In the genomic region with DNA sequence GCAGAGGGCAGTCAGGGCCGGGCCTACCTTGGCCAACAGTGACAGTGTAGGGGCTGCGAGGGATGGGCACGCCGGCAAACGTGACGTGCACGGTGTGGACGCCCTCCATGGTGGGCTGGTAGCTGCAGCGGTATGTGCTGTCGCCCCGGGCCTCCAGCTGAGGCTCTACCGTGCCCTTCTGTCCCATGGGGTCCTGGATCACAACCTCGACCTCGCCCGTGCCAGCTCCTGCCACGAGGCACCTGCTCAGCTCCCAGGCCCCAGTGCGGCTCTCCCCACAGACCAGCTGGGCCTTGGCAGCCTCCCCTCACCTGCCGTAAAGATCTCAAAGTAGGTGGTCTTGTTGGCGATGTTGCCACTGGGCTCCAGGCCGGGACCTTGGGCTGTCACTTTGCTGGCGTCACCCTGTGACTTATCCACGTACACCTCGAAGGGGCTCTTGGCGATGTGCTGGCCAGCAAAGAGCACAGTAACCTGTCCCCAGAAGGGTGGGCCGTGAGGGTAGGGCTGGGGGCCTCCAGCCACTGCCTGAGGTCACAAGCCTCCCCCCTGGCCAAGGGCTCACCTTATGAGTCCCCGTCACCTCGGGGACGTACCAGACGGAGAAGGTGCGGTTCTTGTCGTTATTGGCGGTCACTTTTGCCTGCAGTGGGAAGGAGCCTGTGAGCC, we compare ENCODE assay signal across 16 cellular contexts. TPM values are rescaled to one million over a fixed set of nuclear protein-coding genes. Genes with fewer than 3 reads are reported as not detected.
DNase-seq lines count a peak whose midpoint lies in the region; ATAC-seq and TF ChIP-seq lines count a peak whose summit lies in the region.
"Had no signal": no experiment of that assay in that cellular context is flagged by ENCODE, and none has a peak within 500 bp of the region (broad histone marks: within the 10 kb centered on the region; RNA-seq: fewer than 3 reads in every experiment).

No MANE protein-coding gene starts in this region.

- H3K36me3 ChIP-seq in stomach, result peaks cover 44 to 76% (median 62%) of the 10 kb centered on the region in 4 donors

- peak overlapping the region in 2 of 4 donors; percentile 3 to 4 for H3K4me3 ChIP-seq in stomach

- CTCF ChIA-PET in activated CD4-positive, alpha-beta memory T cell treated with anti-CD3 and anti-CD28 coated beads, Interleukin-2, amount 10 ng/mL, durations not matched to agents 7 days and 5 days (lab: Charles Lee), result no interaction called here
- CTCF ChIA-PET in activated CD4-positive, alpha-beta memory T cell treated with anti-CD3 and anti-CD28 coated beads for 36 hours (lab: Charles Lee), result no interaction called here
- CTCF ChIA-PET in RWPE1 (lab: Yijun Ruan, JAX), result no interaction called here

- intact Hi-C loops in activated CD4-positive, alpha-beta memory T cell treated with anti-CD3 and anti-CD28 coated beads for 36 hours (cut with micrococcal nuclease), result no loop called here
- intact Hi-C loops in stomach (cut with DNase I; ENCODE audit: low total_unique reads), result no loop called here

- peaks cover 60% of the 10 kb centered on the region for H3K36me3 Mint-ChIP-seq in activated CD4-positive, alpha-beta memory T cell treated with anti-CD3 and anti-CD28 coated beads, Interleukin-2, amount 10 ng/mL, durations not matched to agents 7 days and 5 days (ENCODE audit: low read depth)
- H3K36me3 Mint-ChIP-seq in activated CD4-positive, alpha-beta memory T cell treated with anti-CD3 and anti-CD28 coated beads for 36 hours, result peaks cover 28% of the 10 kb centered on the region
- H3K36me3 Mint-ChIP-seq in immature natural killer cell (peaks cover 0 to 27% (median 5%) of the 10 kb centered on the region in 3 donors), glutamatergic neuron (ENCODE audit: unreplicated experiment) (no peaks in the 10 kb centered on the region), nephron progenitor cell (ENCODE audit: low read depth) (peaks cover 9% of the 10 kb centered on the region)

- TF ChIP-seq POLR2A in stomach (IDR thresholded peaks at IDR 0.05), result no peak

- H3K4me1 Mint-ChIP-seq in activated CD4-positive, alpha-beta memory T cell treated with anti-CD3 and anti-CD28 coated beads, Interleukin-2, amount 10 ng/mL, durations not matched to agents 7 days and 5 days, result peaks cover 50% of the 10 kb centered on the region
- H3K4me1 Mint-ChIP-seq in activated CD4-positive, alpha-beta memory T cell treated with anti-CD3 and anti-CD28 coated beads for 36 hours (ENCODE audit: low read depth), result peaks cover 14% of the 10 kb centered on the region
- H3K4me1 Mint-ChIP-seq in immature natural killer cell, result peaks cover 33 to 54% of the 10 kb centered on the region in 2 donors
- peaks cover 2% of the 10 kb centered on the region for H3K4me1 Mint-ChIP-seq in glutamatergic neuron (ENCODE audit: low read depth, unreplicated experiment)
- H3K4me1 Mint-ChIP-seq in nephron progenitor cell, result peaks cover 5% of the 10 kb centered on the region

- no peak for TF ChIP-seq EP300 in stomach (IDR thresholded peaks at IDR 0.05)

- no peak for ATAC-seq in HG03025 (IDR thresholded peaks at IDR 0.05; ENCODE audit: low FRiP score, unreplicated experiment)
- ATAC-seq: sciatic nerve had no signal

- H3K9me3 ChIP-seq in stomach, result no peaks in the 10 kb centered on the region

- POLR2A ChIA-PET in activated CD4-positive, alpha-beta memory T cell treated with anti-CD3 and anti-CD28 coated beads, Interleukin-2, amount 10 ng/mL, durations not matched to agents 7 days and 5 days (lab: Charles Lee), result interaction anchor here (0.7 to 3.5 kb wide), 5 partner anchors 9 to 243 kb away, joined by 3 to 20 read pairs (median 4); no protein-coding TSS in a partner anchor
- POLR2A ChIA-PET in activated CD4-positive, alpha-beta memory T cell treated with anti-CD3 and anti-CD28 coated beads for 36 hours (lab: Charles Lee), result interaction anchor here (1.2 kb wide), 1 partner anchor 18 kb away, joined by 3 read pairs; no protein-coding TSS in a partner anchor
- POLR2A ChIA-PET in RWPE1 (lab: Yijun Ruan, JAX; ENCODE audit: low non-redundant PET), result no interaction called here

- no peaks in the 10 kb centered on the region for H3K9me3 Mint-ChIP-seq in activated CD4-positive, alpha-beta memory T cell treated with anti-CD3 and anti-CD28 coated beads, Interleukin-2, amount 10 ng/mL, durations not matched to agents 7 days and 5 days
- no peaks in the 10 kb centered on the region for H3K9me3 Mint-ChIP-seq in activated CD4-positive, alpha-beta memory T cell treated with anti-CD3 and anti-CD28 coated beads for 36 hours
- peaks cover 0 to 4% (median 0%) of the 10 kb centered on the region in 6 donors for H3K9me3 Mint-ChIP-seq in immature natural killer cell
- H3K9me3 Mint-ChIP-seq in glutamatergic neuron (ENCODE audit: unreplicated experiment), result peaks cover 9% of the 10 kb centered on the region
- peaks cover 31% of the 10 kb centered on the region for H3K9me3 Mint-ChIP-seq in nephron progenitor cell
- H3K9me3 Mint-ChIP-seq: activated CD4-positive, alpha-beta T cell treated with anti-CD3 and anti-CD28 coated beads, Interleukin-2, amount 10 ng/mL, durations not matched to agents 7 days and 5 days had no signal

- H3K27ac Mint-ChIP-seq in activated CD4-positive, alpha-beta memory T cell treated with anti-CD3 and anti-CD28 coated beads, Interleukin-2, amount 10 ng/mL, durations not matched to agents 7 days and 5 days, result peak overlapping the region; percentile 31
- no peak overlapping the region for H3K27ac Mint-ChIP-seq in activated CD4-positive, alpha-beta memory T cell treated with anti-CD3 and anti-CD28 coated beads for 36 hours
- H3K27ac Mint-ChIP-seq in immature natural killer cell, result peak overlapping the region; percentile 82 to 93 (median 88)
- H3K27ac Mint-ChIP-seq in glutamatergic neuron (ENCODE audit: unreplicated experiment), result no peak overlapping the region
- no peak overlapping the region for H3K27ac Mint-ChIP-seq in nephron progenitor cell

- H3K4me3 Mint-ChIP-seq in activated CD4-positive, alpha-beta memory T cell treated with anti-CD3 and anti-CD28 coated beads, Interleukin-2, amount 10 ng/mL, durations not matched to agents 7 days and 5 days, result no peak overlapping the region
- H3K4me3 Mint-ChIP-seq in activated CD4-positive, alpha-beta memory T cell treated with anti-CD3 and anti-CD28 coated beads for 36 hours, result no peak overlapping the region
- peak overlapping the region in 3 of 5 donors; percentile 54 to 73 (median 71) for H3K4me3 Mint-ChIP-seq in immature natural killer cell
- no peak overlapping the region for H3K4me3 Mint-ChIP-seq in glutamatergic neuron (ENCODE audit: unreplicated experiment)
- no peak overlapping the region for H3K4me3 Mint-ChIP-seq in nephron progenitor cell
- H3K4me3 Mint-ChIP-seq: activated CD4-positive, alpha-beta T cell treated with anti-CD3 and anti-CD28 coated beads, Interleukin-2, amount 10 ng/mL, durations not matched to agents 7 days and 5 days had no signal

- no peak for DNase-seq in activated CD4-positive, alpha-beta memory T cell treated with anti-CD3 and anti-CD28 coated beads, Interleukin-2, amount 10 ng/mL, durations not matched to agents 7 days and 5 days
- DNase-seq in activated CD4-positive, alpha-beta memory T cell treated with anti-CD3 and anti-CD28 coated beads for 36 hours, result no peak
- DNase-seq in RWPE1 (ENCODE audit: low spot score) (no peak), immature natural killer cell (no peak), stomach (no peak), glutamatergic neuron (no peak), nephron progenitor cell (no peak)
- DNase-seq: 8988T; activated CD4-positive, alpha-beta T cell treated with anti-CD3 and anti-CD28 coated beads, Interleukin-2, amount 10 ng/mL, durations not matched to agents 7 days and 5 days; central memory CD4-positive, alpha-beta T cell; Karpas-422; NCI-H146; NCI-H526; T-helper 2 cell had no signal

- H3K27ac ChIP-seq in RWPE1, result peak overlapping the region; percentile 97
- peak overlapping the region in 3 of 5 donors; percentile 90 to 98 (median 97) for H3K27ac ChIP-seq in stomach

- peaks cover 0 to 40% (median 17%) of the 10 kb centered on the region in 4 donors for H3K4me1 ChIP-seq in stomach

- no peak for TF ChIP-seq CTCF in RWPE1 (conservative IDR thresholded peaks at IDR 0.05; ENCODE audit: low read depth)
- TF ChIP-seq CTCF in stomach (IDR thresholded peaks at IDR 0.05), result no peak
- TF ChIP-seq CTCF in glutamatergic neuron (IDR thresholded peaks at IDR 0.05; ENCODE audit: partially characterized antibody, unreplicated experiment), result no peak
- TF ChIP-seq CTCF in nephron progenitor cell (IDR thresholded peaks at IDR 0.05), result no peak

- 78 to 96% (median 87%) methylated on average over 16 to 32 of the region's 32 CpGs for WGBS in stomach, 5 donors

- no peaks in the 10 kb centered on the region for H3K27me3 Mint-ChIP-seq in activated CD4-positive, alpha-beta memory T cell treated with anti-CD3 and anti-CD28 coated beads, Interleukin-2, amount 10 ng/mL, durations not matched to agents 7 days and 5 days
- H3K27me3 Mint-ChIP-seq in activated CD4-positive, alpha-beta memory T cell treated with anti-CD3 and anti-CD28 coated beads for 36 hours, result no peaks in the 10 kb centered on the region
- H3K27me3 Mint-ChIP-seq in immature natural killer cell (ENCODE audit: low read depth in 3 of 3) (peaks cover 63 to 64% (median 63%) of the 10 kb centered on the region in 3 donors), glutamatergic neuron (ENCODE audit: unreplicated experiment) (peaks cover 3% of the 10 kb centered on the region), nephron progenitor cell (ENCODE audit: low read depth, poor library complexity) (no peaks in the 10 kb centered on the region)
- H3K27me3 Mint-ChIP-seq: activated CD4-positive, alpha-beta T cell treated with anti-CD3 and anti-CD28 coated beads, Interleukin-2, amount 10 ng/mL, durations not matched to agents 7 days and 5 days had no signal

- no peaks in the 10 kb centered on the region for H3K27me3 ChIP-seq in stomach

RNA-seq across cellular contexts. Expression of a gene that starts 8.3 kb away (rescaled TPM):
- 1,000 to 10,000 TPM; 1,571 to 1,579 TPM for total RNA-seq in activated CD4-positive, alpha-beta memory T cell treated with anti-CD3 and anti-CD28 coated beads, Interleukin-2, amount 10 ng/mL, durations not matched to agents 7 days and 5 days
- total RNA-seq in activated CD4-positive, alpha-beta memory T cell treated with anti-CD3 and anti-CD28 coated beads for 36 hours, result 1,000 to 10,000 TPM; 1,023 to 1,032 TPM
- 1,000 to 10,000 TPM in 1 of 3 donors, 100 to 1,000 TPM in 2; 135 to 1,231 (median 241) TPM for polyA plus RNA-seq in immature natural killer cell
- 1,000 to 10,000 TPM in 4 of 5 donors, 100 to 1,000 TPM in 1; 638 to 3,511 (median 2,572) TPM for total RNA-seq in stomach
- 1,000 to 10,000 TPM in 1 of 3 donors, 100 to 1,000 TPM in 1, 10 to 100 TPM in 1; 89.2 to 1,461 (median 171) TPM for polyA plus RNA-seq in stomach
- 499 TPM for total RNA-seq in glutamatergic neuron (ENCODE audit: unreplicated experiment)

RNA-seq across cellular contexts. Expression of a gene that starts 13.0 kb away (rescaled TPM):
- 10 to 100 TPM; 65.5 to 66.0 TPM for total RNA-seq in activated CD4-positive, alpha-beta memory T cell treated with anti-CD3 and anti-CD28 coated beads, Interleukin-2, amount 10 ng/mL, durations not matched to agents 7 days and 5 days
- 10 to 100 TPM; 75.8 to 79.1 TPM for total RNA-seq in activated CD4-positive, alpha-beta memory T cell treated with anti-CD3 and anti-CD28 coated beads for 36 hours
- polyA plus RNA-seq in immature natural killer cell (10 to 100 TPM; 27.2 to 31.2 (median 28.9) TPM), stomach (100 to 1,000 TPM in 1 of 3 donors, 10 to 100 TPM in 2; 62.9 to 135 (median 97.8) TPM)
- total RNA-seq in stomach (100 to 1,000 TPM in 1 of 5 donors, 10 to 100 TPM in 4; 24.2 to 117 (median 38.5) TPM), glutamatergic neuron (ENCODE audit: unreplicated experiment) (56.8 TPM)

RNA-seq across cellular contexts. Expression of a gene that starts 32.0 kb away (rescaled TPM):
- 1,000 to 10,000 TPM; 2,958 to 2,962 TPM for total RNA-seq in activated CD4-positive, alpha-beta memory T cell treated with anti-CD3 and anti-CD28 coated beads, Interleukin-2, amount 10 ng/mL, durations not matched to agents 7 days and 5 days
- 1,000 to 10,000 TPM; 3,597 to 3,654 TPM for total RNA-seq in activated CD4-positive, alpha-beta memory T cell treated with anti-CD3 and anti-CD28 coated beads for 36 hours
- polyA plus RNA-seq in immature natural killer cell, result 1,000 to 10,000 TPM; 2,085 to 3,021 (median 2,819) TPM
- 1,000 to 10,000 TPM in 4 of 5 donors, 100 to 1,000 TPM in 1; 783 to 3,421 (median 2,020) TPM for total RNA-seq in stomach
- 1,000 to 10,000 TPM; 5,802 to 8,616 (median 6,179) TPM for polyA plus RNA-seq in stomach
- 1,779 TPM for total RNA-seq in glutamatergic neuron (ENCODE audit: unreplicated experiment)

RNA-seq across cellular contexts. Expression of a gene that starts 42.9 kb away (rescaled TPM):
- 10 to 100 TPM; 23.3 to 23.7 TPM for total RNA-seq in activated CD4-positive, alpha-beta memory T cell treated with anti-CD3 and anti-CD28 coated beads, Interleukin-2, amount 10 ng/mL, durations not matched to agents 7 days and 5 days
- total RNA-seq in activated CD4-positive, alpha-beta memory T cell treated with anti-CD3 and anti-CD28 coated beads for 36 hours, result 10 to 100 TPM; 12.5 to 13.3 TPM
- 10 to 100 TPM; 14.1 to 21.1 (median 17.8) TPM for polyA plus RNA-seq in immature natural killer cell
- total RNA-seq in stomach, result 10 to 100 TPM; 12.5 to 48.7 (median 26.3) TPM
- polyA plus RNA-seq in stomach, result 10 to 100 TPM; 15.9 to 18.2 (median 16.0) TPM
- 15.8 TPM for total RNA-seq in glutamatergic neuron (ENCODE audit: unreplicated experiment)

RNA-seq across cellular contexts. Expression of a gene that starts 45.2 kb away (rescaled TPM):
- 10 to 100 TPM; 93.7 to 93.9 TPM for total RNA-seq in activated CD4-positive, alpha-beta memory T cell treated with anti-CD3 and anti-CD28 coated beads, Interleukin-2, amount 10 ng/mL, durations not matched to agents 7 days and 5 days
- total RNA-seq in activated CD4-positive, alpha-beta memory T cell treated with anti-CD3 and anti-CD28 coated beads for 36 hours, result 10 to 100 TPM; 58.6 to 66.4 TPM
- polyA plus RNA-seq in immature natural killer cell, result 10 to 100 TPM; 24.9 to 39.2 (median 32.4) TPM
- total RNA-seq in stomach, result 100 to 1,000 TPM in 2 of 5 donors, 10 to 100 TPM in 3; 12.7 to 202 (median 84.6) TPM
- 10 to 100 TPM; 19.4 to 59.9 (median 21.8) TPM for polyA plus RNA-seq in stomach
- 40.9 TPM for total RNA-seq in glutamatergic neuron (ENCODE audit: unreplicated experiment)

Comparison
In these comparisons a context has a peak if more than half of its experiments do, and no peak if none do; other contexts are left out.
1. H3K27ac Mint-ChIP-seq: peak in activated CD4-positive, alpha-beta memory T cell treated with anti-CD3 and anti-CD28 coated beads, Interleukin-2, amount 10 ng/mL, durations not matched to agents 7 days and 5 days (single experiment) and immature natural killer cell (6 of 6); none in activated CD4-positive, alpha-beta memory T cell treated with anti-CD3 and anti-CD28 coated beads for 36 hours (single experiment), glutamatergic neuron (single experiment) and nephron progenitor cell (single experiment).
2. H3K4me3 Mint-ChIP-seq: peak in immature natural killer cell (3 of 5); none in activated CD4-positive, alpha-beta memory T cell treated with anti-CD3 and anti-CD28 coated beads, Interleukin-2, amount 10 ng/mL, durations not matched to agents 7 days and 5 days (single experiment), activated CD4-positive, alpha-beta memory T cell treated with anti-CD3 and anti-CD28 coated beads for 36 hours (single experiment), glutamatergic neuron (single experiment) and nephron progenitor cell (single experiment).